In the genomic region with DNA sequence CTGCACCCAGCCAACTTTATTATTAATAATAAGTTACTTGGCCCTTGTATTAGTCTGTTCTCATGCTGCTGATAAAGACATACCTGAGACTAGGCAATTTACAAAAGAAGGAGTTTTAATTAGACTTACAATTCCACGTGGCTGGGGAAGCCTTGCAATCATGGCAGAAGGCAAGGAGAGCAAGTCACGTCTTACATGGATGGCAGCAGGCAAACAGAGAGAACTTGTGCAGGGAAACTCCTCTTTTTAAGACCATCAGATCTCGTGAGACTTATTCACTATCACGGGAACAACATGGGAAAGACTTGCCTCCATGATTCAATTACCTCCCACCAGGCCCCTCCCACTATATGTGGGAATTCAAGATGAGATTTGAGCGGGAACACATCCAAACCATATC, we compare ENCODE assay signal across 9 cellular contexts. TPM values are rescaled to one million over a fixed set of nuclear protein-coding genes. Genes with fewer than 3 reads are reported as not detected.
"Had no signal": no experiment of that assay in that cellular context is flagged by ENCODE, and none has a peak within 500 bp of the region (broad histone marks: within the 10 kb centered on the region; RNA-seq: fewer than 3 reads in every experiment).

No MANE protein-coding gene starts in this region.

- FAIRE-seq: G401.6, GM12878, GM12891, GM12892, GM18507, GM19239 had no signal

- ATAC-seq: GM12878 had no signal

- DNase-seq: GDM1, GF-D8 had no signal

- H3K4me3 ChIP-seq: GM12878 had no signal

RNA-seq across cellular contexts. Expression of gene SYT17, which starts 47.7 kb away (rescaled TPM):
- total RNA-seq: G401 had no signal
